In the genomic region with DNA sequence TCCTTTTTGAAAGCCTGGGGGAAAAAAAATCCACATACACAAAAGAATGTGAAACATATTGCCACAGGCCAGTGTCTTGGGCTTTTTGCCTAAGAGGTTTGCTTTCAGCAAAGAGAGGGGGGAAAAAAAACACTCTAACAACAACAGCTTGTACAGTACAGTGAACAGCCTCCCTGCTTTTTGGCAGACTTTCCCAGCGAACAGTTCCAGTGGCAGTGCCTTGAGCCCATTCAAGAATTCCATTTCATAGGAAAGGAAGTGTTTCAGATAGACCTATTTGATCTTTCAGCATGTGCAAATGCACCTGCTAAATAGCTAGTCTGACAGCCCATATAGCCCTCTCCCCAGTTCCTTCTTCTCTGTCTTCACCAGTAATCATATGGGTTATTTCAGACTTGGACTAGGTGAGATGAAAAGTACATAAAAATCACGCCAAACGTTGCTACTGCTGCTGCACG, we compare ENCODE assay signal across 8 cellular contexts. TPM values are rescaled to one million over a fixed set of nuclear protein-coding genes. Genes with fewer than 3 reads are reported as not detected.
DNase-seq lines count a peak whose midpoint lies in the region; ATAC-seq lines count a peak whose summit lies in the region.

No MANE protein-coding gene starts in this region.

- H3K4me3 ChIP-seq in naive thymus-derived CD4-positive, alpha-beta T cell (ENCODE audit: low read length), result peak overlapping the region; percentile 66

- peak overlapping the region; percentile 92 for H3K4me3 Mint-ChIP-seq in activated T-cell treated with anti-CD3 and anti-CD28 coated beads, Interleukin-2, amount 50 U/mL, for 4 hours
- H3K4me3 Mint-ChIP-seq in naive thymus-derived CD4-positive, alpha-beta T cell, result peak overlapping the region; percentile 90 to 99 (median 94)

- H3K27ac ChIP-seq in naive thymus-derived CD4-positive, alpha-beta T cell (ENCODE audit: low read depth, low read length), result peak overlapping the region; percentile 37

- POLR2A ChIA-PET in naive thymus-derived CD4-positive, alpha-beta T cell (lab: Charles Lee), result interaction anchor here (1.1 to 1.7 kb wide), 3 partner anchors 10 to 37 kb away, joined by 3 to 7 read pairs (median 3); no protein-coding TSS in a partner anchor

- CTCF ChIA-PET in naive thymus-derived CD4-positive, alpha-beta T cell (lab: Charles Lee), result interaction anchor here (0.5 to 1.8 kb wide), 5 partner anchors 9 to 109 kb away, joined by 3 to 7 read pairs (median 3); no protein-coding TSS in a partner anchor

- peak; percentile 32 to 35 for ATAC-seq in activated T-cell treated with anti-CD3 and anti-CD28 coated beads, Interleukin-2, amount 50 U/mL, for 4 hours
- ATAC-seq in HG02973 (IDR thresholded peaks at IDR 0.05; ENCODE audit: unreplicated experiment) (peak; percentile 46), esophagus mucosa (peak; percentile 20)
- peak; percentile 38 for ATAC-seq in naive thymus-derived CD4-positive, alpha-beta T cell

- H3K27ac Mint-ChIP-seq in naive thymus-derived CD4-positive, alpha-beta T cell, result peak overlapping the region; percentile 53 to 93 (median 83)

- in situ Hi-C loops in SK-MEL-5 (cut with HindIII; ENCODE audit: low pct_unique_long_range_greater_than_20kb, low sequenced_read_pairs), result no loop called here

- H3K9me3 Mint-ChIP-seq in activated T-cell treated with anti-CD3 and anti-CD28 coated beads, Interleukin-2, amount 50 U/mL, for 4 hours, result no peaks in the 10 kb centered on the region
- H3K9me3 Mint-ChIP-seq in naive thymus-derived CD4-positive, alpha-beta T cell, result peaks cover 0 to 2% (median 0%) of the 10 kb centered on the region in 11 donors

- no peaks in the 10 kb centered on the region for H3K9me3 ChIP-seq in naive thymus-derived CD4-positive, alpha-beta T cell (ENCODE audit: control insufficient read depth in 2 of 3, low read length in 3 of 3)

- DNase-seq in activated T-cell treated with anti-CD3 and anti-CD28 coated beads, Interleukin-2, amount 50 U/mL, for 4 hours, result no peak
- DNase-seq in activated T-cell treated with anti-CD3 and anti-CD28 coated beads, Interleukin-2, amount 50 U/mL, for 48 hours, result no peak
- DNase-seq in SK-MEL-5 (ENCODE audit: low read depth, low spot score) (peak; percentile 43), posterior vena cava (ENCODE audit: low spot score) (no peak), NCI-H748 (lab: John Stamatoyannopoulos, UW; ENCODE audit: unreplicated experiment) (no peak)
- DNase-seq in naive thymus-derived CD4-positive, alpha-beta T cell, result peak in 2 of 9 donors; percentile 8 to 18

- no peaks in the 10 kb centered on the region for H3K36me3 ChIP-seq in naive thymus-derived CD4-positive, alpha-beta T cell (ENCODE audit: control insufficient read depth in 2 of 3, insufficient read depth in 3 of 3, low read length in 3 of 3)

- H3K27me3 ChIP-seq in naive thymus-derived CD4-positive, alpha-beta T cell (ENCODE audit: control insufficient read depth in 2 of 2, insufficient read depth in 2 of 2, low read length in 2 of 2), result no peaks in the 10 kb centered on the region

- intact Hi-C loops in naive thymus-derived CD4-positive, alpha-beta T cell (cut with micrococcal nuclease), result loop anchor here in 1 of 2 donors (1.0 kb wide), 2 partner anchors 13 to 37 kb away; no protein-coding TSS in a partner anchor
- intact Hi-C loops in posterior vena cava (cut with DNase I), result no loop called here

- peaks cover 37% of the 10 kb centered on the region for H3K4me1 Mint-ChIP-seq in activated T-cell treated with anti-CD3 and anti-CD28 coated beads, Interleukin-2, amount 50 U/mL, for 4 hours (ENCODE audit: low read depth)
- H3K4me1 Mint-ChIP-seq in naive thymus-derived CD4-positive, alpha-beta T cell, result peaks cover 21 to 48% (median 32%) of the 10 kb centered on the region in 7 donors

- no peaks in the 10 kb centered on the region for H3K36me3 Mint-ChIP-seq in activated T-cell treated with anti-CD3 and anti-CD28 coated beads, Interleukin-2, amount 50 U/mL, for 4 hours (ENCODE audit: insufficient read depth)
- H3K36me3 Mint-ChIP-seq in naive thymus-derived CD4-positive, alpha-beta T cell, result peaks cover 0 to 14% (median 0%) of the 10 kb centered on the region in 5 donors

- H3K4me1 ChIP-seq in naive thymus-derived CD4-positive, alpha-beta T cell (ENCODE audit: control insufficient read depth in 2 of 2, insufficient read depth in 2 of 2, low read length in 2 of 2), result peaks cover 0 to 11% of the 10 kb centered on the region in 2 donors

- H3K27me3 Mint-ChIP-seq in activated T-cell treated with anti-CD3 and anti-CD28 coated beads, Interleukin-2, amount 50 U/mL, for 4 hours (ENCODE audit: low read depth), result no peaks in the 10 kb centered on the region
- no peaks in the 10 kb centered on the region for H3K27me3 Mint-ChIP-seq in naive thymus-derived CD4-positive, alpha-beta T cell

RNA-seq across cellular contexts. Expression of a gene that starts 0.5 kb away (rescaled TPM):
- total RNA-seq in activated T-cell treated with anti-CD3 and anti-CD28 coated beads, Interleukin-2, amount 50 U/mL, for 4 hours, result 1 to 10 TPM; 2.1 to 2.5 (median 2.3) TPM
- total RNA-seq in SK-MEL-5 (2014; rRNA removed; shearing (Covaris generic)), result 17.9 and 18.2 TPM in 2 replicates
- polyA plus RNA-seq in SK-MEL-5 (2015; cell fraction: cytosol; rRNA removed), result 7.0 and 10.2 TPM in 2 replicates
- 3.4 and 4.9 TPM in 2 replicates for polyA plus RNA-seq in SK-MEL-5 (2015; cell fraction: nucleus; rRNA removed)
- total RNA-seq in esophagus mucosa (5.3 TPM), posterior vena cava (10 to 100 TPM; 13.7 to 18.7 TPM)
- total RNA-seq in naive thymus-derived CD4-positive, alpha-beta T cell, result 1 to 10 TPM; 1.1 to 9.4 (median 2.0) TPM
- under 1 TPM; 0.53 to 0.60 TPM for polyA plus RNA-seq in naive thymus-derived CD4-positive, alpha-beta T cell
